In the genomic region with DNA sequence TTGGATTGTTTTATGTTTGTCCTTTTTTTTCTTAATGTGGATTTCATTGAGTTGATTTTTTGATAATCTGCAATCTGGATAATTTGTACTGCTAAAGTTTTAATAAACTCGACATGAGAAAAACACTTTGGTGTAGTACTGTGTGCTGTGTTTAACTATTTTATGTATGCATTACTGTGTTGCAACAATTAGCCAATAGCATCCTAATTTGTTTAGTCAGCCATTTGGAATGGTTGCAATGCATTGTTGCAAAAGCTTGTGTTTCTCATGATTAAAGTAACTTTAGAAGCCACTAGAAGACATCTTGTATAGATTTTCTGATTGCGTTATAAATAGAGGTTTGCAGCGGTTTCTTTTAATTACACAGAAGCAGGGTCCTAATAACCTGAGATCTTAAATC, we compare ENCODE assay signal across 18 cellular contexts. TPM values are rescaled to one million over a fixed set of nuclear protein-coding genes. Genes with fewer than 3 reads are reported as not detected.
DNase-seq lines count a peak whose midpoint lies in the region; ATAC-seq, FAIRE-seq and TF ChIP-seq lines count a peak whose summit lies in the region.
"Had no signal": no experiment of that assay in that cellular context is flagged by ENCODE, and none has a peak within 500 bp of the region (broad histone marks: within the 10 kb centered on the region; RNA-seq: fewer than 3 reads in every experiment).

No MANE protein-coding gene starts in this region.

- H3K27ac ChIP-seq in H1 (ENCODE audit: low read depth, low read length) (no peak overlapping the region), mesendoderm (ENCODE audit: low read depth, low read length) (no peak overlapping the region)
- H3K27ac ChIP-seq: colonic mucosa, suprapubic skin had no signal

- H3K18ac ChIP-seq in H1 (ENCODE audit: extremely low read depth, low read length): no peak overlapping the region
- no peak overlapping the region for H3K18ac ChIP-seq in mesendoderm (ENCODE audit: low read length)

- no peak overlapping the region for H2BK20ac ChIP-seq in H1 (ENCODE audit: low read length)

- H4K5ac ChIP-seq in H1 (ENCODE audit: insufficient read length, low read depth, low read length) (no peak overlapping the region), mesendoderm (ENCODE audit: low read length) (no peak overlapping the region)

- no peak overlapping the region for H4K8ac ChIP-seq in H1 (ENCODE audit: extremely low read depth, insufficient read depth, low read length)
- no peak overlapping the region for H4K8ac ChIP-seq in mesendoderm (ENCODE audit: low read depth, low read length)

- 90% methylated on average over 3 of the region's 3 CpGs; no CpG with 5 or more reads in 1 of the 2 experiments for WGBS in H1 (ENCODE audit: extremely low coverage in 1 of 2, insufficient coverage in 1 of 2, insufficient read length in 1 of 2, insufficient replicate concordance in 2 of 2, low coverage in 1 of 2, low lambda C conversion rate in 2 of 2, missing lambda C conversion rate in 1 of 2), 2 experiments
- no CpG with 5 or more reads among the region's 3 CpGs for WGBS in mesendoderm (ENCODE audit: extremely low coverage, insufficient coverage, low lambda C conversion rate)

- H3K4me2 ChIP-seq in H1 (ENCODE audit: insufficient read depth in 1 of 2, low read depth in 2 of 2, low read length in 2 of 2): no peak overlapping the region
- H3K4me2 ChIP-seq in mesendoderm (ENCODE audit: low read length): no peak overlapping the region

- POLR2A ChIA-PET in H1 (lab: Charles Lee; ENCODE audit: partially characterized antibody): no interaction called here

- H2AFZ ChIP-seq in H1 (ENCODE audit: low read length): no peak overlapping the region

- no peak overlapping the region for H2BK120ac ChIP-seq in H1 (replicated peaks; ENCODE audit: low read depth, low read length)
- H2BK120ac ChIP-seq in mesendoderm (ENCODE audit: low read depth, low read length): no peak overlapping the region

- no peak overlapping the region for H3K56ac ChIP-seq in H1 (replicated peaks; ENCODE audit: insufficient read length, low read depth, low read length)
- no peak overlapping the region for H3K56ac ChIP-seq in mesendoderm (ENCODE audit: low read length)

- H4K20me1 ChIP-seq in H1 (replicated peaks in 1 of 2; ENCODE audit: control insufficient read depth in 1 of 2, insufficient read depth in 2 of 2, low read length in 2 of 2): peaks cover 0 to 1% of the 10 kb centered on the region in 2 experiments

- H3K27me3 ChIP-seq in H1 (replicated peaks in 1 of 4; ENCODE audit: control insufficient read depth in 3 of 4, extremely low read depth in 1 of 4, insufficient read depth in 3 of 4, low read length in 3 of 4): no peaks in the 10 kb centered on the region
- H3K27me3 ChIP-seq in mesendoderm (ENCODE audit: insufficient read depth, low read length, poor library complexity): no peaks in the 10 kb centered on the region
- H3K27me3 ChIP-seq: colonic mucosa, suprapubic skin had no signal

- H2BK15ac ChIP-seq in H1 (ENCODE audit: low read length) (no peak overlapping the region), mesendoderm (replicated peaks; ENCODE audit: low read depth) (no peak overlapping the region)

- no peaks in the 10 kb centered on the region; the same call in 1 of the 2 replicates for H3K23me2 ChIP-seq in H1 (ENCODE audit: low read depth, low read length)

- H3K4me3 ChIP-seq in H1 (ENCODE audit: extremely low read depth in 1 of 4, insufficient read depth in 2 of 4, low read depth in 3 of 4, low read length in 4 of 4) (no peak overlapping the region), mesendoderm (ENCODE audit: low read length) (no peak overlapping the region)
- H3K4me3 ChIP-seq: colonic mucosa, suprapubic skin had no signal

- H3K36me3 ChIP-seq in H1 (ENCODE audit: control insufficient read depth in 2 of 4, insufficient read depth in 4 of 4, low read length in 3 of 4) (peaks cover 3 to 48% (median 30%) of the 10 kb centered on the region in 4 experiments; a peak in 6 of 8 replicates), mesendoderm (ENCODE audit: control insufficient read depth, insufficient read depth, low read length) (peaks cover 2% of the 10 kb centered on the region)
- H3K36me3 ChIP-seq: colonic mucosa had no signal

- no peak overlapping the region for H4K91ac ChIP-seq in H1 (replicated peaks; ENCODE audit: insufficient read length, low read length)

- TF ChIP-seq RAD21 in H1 (IDR thresholded peaks at IDR 0.05 in 1 of 2, conservative IDR thresholded peaks at IDR 0.05 in 1 of 2; ENCODE audit: low read depth in 2 of 2, low read length in 2 of 2): no peak

- H3K4me1 ChIP-seq in H1 (replicated peaks in 1 of 4; ENCODE audit: control insufficient read depth in 3 of 4, insufficient read depth in 4 of 4, low read length in 3 of 4) (no peaks in the 10 kb centered on the region), mesendoderm (ENCODE audit: control insufficient read depth, low read depth, low read length) (no peaks in the 10 kb centered on the region)
- H3K4me1 ChIP-seq: colonic mucosa, suprapubic skin had no signal

- H3K23ac ChIP-seq in H1 (ENCODE audit: insufficient read length) (no peak overlapping the region), mesendoderm (ENCODE audit: low read length) (no peak overlapping the region)

- H3K9me3 ChIP-seq in H1 (ENCODE audit: insufficient read depth in 2 of 2, low read depth in 1 of 2, low read length in 1 of 2): no peaks in the 10 kb centered on the region
- H3K9me3 ChIP-seq: colonic mucosa, suprapubic skin had no signal

- H3K79me1 ChIP-seq in H1 (ENCODE audit: low read depth, low read length): no peaks in the 10 kb centered on the region
- no peaks in the 10 kb centered on the region for H3K79me1 ChIP-seq in mesendoderm (ENCODE audit: low read length)

- CTCF ChIA-PET in H1 (lab: Charles Lee; ENCODE audit: partially characterized antibody): no interaction called here

- H3K9ac ChIP-seq in H1 (replicated peaks in 1 of 4; ENCODE audit: extremely low read depth in 1 of 4, low read depth in 3 of 4, low read length in 3 of 4): no peak overlapping the region
- no peak overlapping the region for H3K9ac ChIP-seq in mesendoderm (ENCODE audit: low read length)

- no peak for FAIRE-seq in H1 (lab: Jason Lieb, UNC)

- no peak overlapping the region for H3K4ac ChIP-seq in H1 (replicated peaks; ENCODE audit: insufficient read length, low read depth, low read length)
- no peak overlapping the region for H3K4ac ChIP-seq in mesendoderm (ENCODE audit: low read depth, low read length)

- TF ChIP-seq CTCF in H1 (IDR thresholded peaks at IDR 0.05; ENCODE audit: control extremely low read depth in 1 of 3, insufficient read depth in 1 of 3, low read depth in 1 of 3, low read length in 3 of 3): no peak

- H2BK5ac ChIP-seq in H1 (ENCODE audit: low read depth, low read length) (no peak overlapping the region), mesendoderm (ENCODE audit: low read length) (no peak overlapping the region)

- DNase-seq in AG20443 (ENCODE audit: low spot score) (peak; percentile 5), LHCN-M2 (ENCODE audit: low read depth) (peak; percentile 31), H1 (ENCODE audit: low read depth in 1 of 2, low spot score in 2 of 2) (no peak), mesendoderm (peak; percentile 67), hippocampal formation (lab: John Stamatoyannopoulos, UW) (no peak), NCI-H2227 treated with DMSO at 0.1 percent for 48 hours (lab: John Stamatoyannopoulos, UW) (no peak), left cardiac atrium (no peak)
- DNase-seq: activated CD4-positive, alpha-beta T cell treated with anti-CD3 and anti-CD28 coated beads, Interleukin-2, amount 50 U/mL, for 1 hour; aorta; CD4-positive, CD25-positive, alpha-beta regulatory T cell; colonic mucosa; DMS53; NCI-H2029 treated with DMSO at 0.1 percent for 48 hours; NCI-H510A had no signal

- H2AK5ac ChIP-seq in H1 (ENCODE audit: low read depth, low read length) (no peak overlapping the region), mesendoderm (ENCODE audit: low read length) (no peak overlapping the region)

- H2BK12ac ChIP-seq in H1 (ENCODE audit: low read depth, low read length): no peak overlapping the region

- ATAC-seq in HG03571 (IDR thresholded peaks at IDR 0.05; ENCODE audit: unreplicated experiment) (no peak), left cardiac atrium (no peak)
- ATAC-seq: Right ventricle myocardium inferior had no signal

- intact Hi-C loops in left cardiac atrium (cut with DNase I): no loop called here

- no peaks in the 10 kb centered on the region for H3K79me2 ChIP-seq in H1 (ENCODE audit: control insufficient read depth in 1 of 2, insufficient read depth in 2 of 2, low read length in 2 of 2)
- no peaks in the 10 kb centered on the region for H3K79me2 ChIP-seq in mesendoderm (ENCODE audit: control insufficient read depth, insufficient read depth, low read length)

- no peak overlapping the region for H3K14ac ChIP-seq in H1 (ENCODE audit: insufficient read length)

- TF ChIP-seq EP300 in H1 (IDR thresholded peaks at IDR 0.05; ENCODE audit: borderline replicate concordance in 1 of 2, low read depth in 2 of 2, low read length in 2 of 2): no peak

- TF ChIP-seq POLR2A in H1 (IDR thresholded peaks at IDR 0.05; ENCODE audit: control extremely low read depth in 1 of 2, low read depth in 2 of 2, low read length in 2 of 2): no peak

RNA-seq across cellular contexts. Expression of a gene that starts 53.5 kb away (rescaled TPM):
- total RNA-seq in LHCN-M2 (2014; rRNA removed): 22.8 and 26.0 TPM in 2 replicates
- 16.3 TPM for polyA plus RNA-seq in LHCN-M2 (2012)
- 65.7 and 71.0 TPM in 2 replicates for total RNA-seq in H1 (2021; fragmentation: NEBNext Ultra II Directional; extraction: Animal tissue kit (Norgen Biotek cat#: 25700))
- polyA plus RNA-seq in H1 (2011; rRNA removed): 10.2 and 14.7 TPM in 2 replicates
- polyA plus RNA-seq in H1 (2011; cell fraction: cytosol; rRNA removed): 22.3 TPM
- 12.2 TPM for polyA plus RNA-seq in H1 (2011; cell fraction: nucleus; rRNA removed)
- 47.1 to 89.9 TPM (median 57.4 TPM) in 4 replicates for polyA plus RNA-seq in H1 (2012, experiment 1 of 2)
- 5.9 TPM for polyA plus RNA-seq in H1 (2012, experiment 2 of 2)
- polyA plus RNA-seq in H1 (2013, experiment 1 of 2): 141 TPM
- polyA plus RNA-seq in H1 (2013, experiment 2 of 2): 136 TPM
- 18.1 and 28.5 TPM in 2 replicates for polyA minus RNA-seq in H1 (2011; rRNA and poly(A)+ RNA removed)
- 12.7 TPM for polyA minus RNA-seq in H1 (2011; cell fraction: cytosol; rRNA and poly(A)+ RNA removed)
- polyA minus RNA-seq in H1 (2011; cell fraction: nucleus; rRNA and poly(A)+ RNA removed): 50.5 TPM
- 143 TPM for polyA plus RNA-seq in mesendoderm (2013, experiment 1 of 2)
- polyA plus RNA-seq in mesendoderm (2013, experiment 2 of 2): 144 TPM
- 10 to 100 TPM; 33.7 to 45.3 TPM for total RNA-seq in left cardiac atrium

RNA-seq across cellular contexts. Expression of a gene that starts 56.6 kb away (rescaled TPM):
- total RNA-seq in LHCN-M2 (2014; rRNA removed): not detected in 2 replicates
- polyA plus RNA-seq in LHCN-M2 (2012): not detected
- total RNA-seq in H1 (2021; fragmentation: NEBNext Ultra II Directional; extraction: Animal tissue kit (Norgen Biotek cat#: 25700)): 0.37 and 0.86 TPM in 2 replicates
- 0.03 and 0.06 TPM in 2 replicates for polyA plus RNA-seq in H1 (2011; rRNA removed)
- polyA plus RNA-seq in H1 (2011; cell fraction: cytosol; rRNA removed): 0.16 TPM
- 0.06 TPM for polyA plus RNA-seq in H1 (2011; cell fraction: nucleus; rRNA removed)
- 0.25 to 0.87 TPM (median 0.47 TPM) in 4 replicates for polyA plus RNA-seq in H1 (2012, experiment 1 of 2)
- polyA plus RNA-seq in H1 (2012, experiment 2 of 2): not detected
- 2.5 TPM for polyA plus RNA-seq in H1 (2013, experiment 1 of 2)
- 1.7 TPM for polyA plus RNA-seq in H1 (2013, experiment 2 of 2)
- 0.73 TPM in 1 of 2 replicates, not detected in the other for polyA minus RNA-seq in H1 (2011; rRNA and poly(A)+ RNA removed)
- not detected for polyA minus RNA-seq in H1 (2011; cell fraction: cytosol; rRNA and poly(A)+ RNA removed)
- 0.50 TPM for polyA minus RNA-seq in H1 (2011; cell fraction: nucleus; rRNA and poly(A)+ RNA removed)
- polyA plus RNA-seq in mesendoderm (2013, experiment 1 of 2): 1.6 TPM
- 1.5 TPM for polyA plus RNA-seq in mesendoderm (2013, experiment 2 of 2)
- under 1 TPM in 1 of 2 donors, not detected in 1; 0.16 TPM for total RNA-seq in left cardiac atrium
- total RNA-seq: CD4-positive, CD25-positive, alpha-beta regulatory T cell; colonic mucosa; H4; suprapubic skin had no signal
- polyA plus RNA-seq: CD4-positive, CD25-positive, alpha-beta regulatory T cell had no signal

RNA-seq across cellular contexts. Expression of a gene that starts 56.6 kb away (rescaled TPM):
- 2.1 TPM in 2 replicates for total RNA-seq in LHCN-M2 (2014; rRNA removed)
- polyA plus RNA-seq in LHCN-M2 (2012): 1.4 TPM
- total RNA-seq in H1 (2021; fragmentation: NEBNext Ultra II Directional; extraction: Animal tissue kit (Norgen Biotek cat#: 25700)): 8.5 and 9.5 TPM in 2 replicates
- polyA plus RNA-seq in H1 (2011; rRNA removed): 1.9 and 2.4 TPM in 2 replicates
- polyA plus RNA-seq in H1 (2011; cell fraction: cytosol; rRNA removed): 4.2 TPM
- polyA plus RNA-seq in H1 (2011; cell fraction: nucleus; rRNA removed): 1.7 TPM
- 3.9 to 7.2 TPM (median 4.3 TPM) in 4 replicates for polyA plus RNA-seq in H1 (2012, experiment 1 of 2)
- 1.1 TPM for polyA plus RNA-seq in H1 (2012, experiment 2 of 2)
- 6.0 TPM for polyA plus RNA-seq in H1 (2013, experiment 1 of 2)
- polyA plus RNA-seq in H1 (2013, experiment 2 of 2): 5.5 TPM
- 0.63 and 1.5 TPM in 2 replicates for polyA minus RNA-seq in H1 (2011; rRNA and poly(A)+ RNA removed)
- 4.0 TPM for polyA minus RNA-seq in H1 (2011; cell fraction: cytosol; rRNA and poly(A)+ RNA removed)
- 7.5 TPM for polyA minus RNA-seq in H1 (2011; cell fraction: nucleus; rRNA and poly(A)+ RNA removed)
- 5.5 TPM for polyA plus RNA-seq in mesendoderm (2013, experiment 1 of 2)
- polyA plus RNA-seq in mesendoderm (2013, experiment 2 of 2): 4.9 TPM
- 1 to 10 TPM; 3.4 to 3.9 TPM for total RNA-seq in left cardiac atrium

Comparison
In these comparisons a context has a peak if more than half of its experiments do, and no peak if none do; other contexts are left out.
1. DNase-seq: peak in AG20443 (single experiment), LHCN-M2 (single experiment) and mesendoderm (single experiment); none in H1 (0 of 2), hippocampal formation (0 of 2), NCI-H2227 treated with DMSO at 0.1 percent for 48 hours (single experiment) and left cardiac atrium (single experiment).